In genomic region chr20:54149765-54150264, GRCh38 we compare ENCODE assay signal across 36 cellular contexts. TPM values are rescaled to one million over a fixed set of nuclear protein-coding genes. Genes with fewer than 3 reads are reported as not detected.
"Had no signal": no experiment of that assay in that cellular context is flagged by ENCODE, and none has a peak within 500 bp of the region (broad histone marks: within the 10 kb centered on the region; RNA-seq: fewer than 3 reads in every experiment).

No MANE protein-coding gene starts in this region.

- H3K27ac Mint-ChIP-seq: activated CD4-positive, alpha-beta memory T cell treated with anti-CD3 and anti-CD28 coated beads for 36 hours; activated CD4-positive, alpha-beta T cell treated with anti-CD3 and anti-CD28 coated beads for 36 hours; activated CD4-positive, alpha-beta T cell treated with anti-CD3 and anti-CD28 coated beads, Interleukin-2, amount 10 ng/mL, durations not matched to agents 24 days and 14 days; activated CD8-positive, alpha-beta memory T cell treated with anti-CD3 and anti-CD28 coated beads, Interleukin-2, amount 10 ng/mL, durations not matched to agents 7 days and 5 days; activated CD8-positive, alpha-beta T cell treated with anti-CD3 and anti-CD28 coated beads, Interleukin-2, amount 10 ng/mL, durations not matched to agents 7 days and 5 days; activated naive CD4-positive, alpha-beta T cell treated with anti-CD3 and anti-CD28 coated beads for 36 hours; activated naive CD4-positive, alpha-beta T cell treated with anti-CD3 and anti-CD28 coated beads, Interleukin-2, amount 50 U/mL, for 24 hours; activated naive CD8-positive, alpha-beta T cell treated with anti-CD3 and anti-CD28 coated beads for 36 hours; activated naive CD8-positive, alpha-beta T cell treated with anti-CD3 and anti-CD28 coated beads, Interleukin-2, amount 50 U/mL, for 24 hours; activated T-helper 1 cell treated with anti-CD3 and anti-CD28 coated beads, Interleukin-12 subunit alpha, Interleukin-12 subunit beta, Interleukin-2, Interleukin-4 antibody, amounts not matched to agents 30 ng/mL and 10 ng/mL and 1 ng/mL, durations not matched to agents 14 hours and 24 hours and 36 hours; activated T-helper 2 cell treated with anti-CD3 and anti-CD28 coated beads, Interferon-gamma antibody, Interleukin-2, Interleukin-4, amounts not matched to agents 10 μg/mL and 5 μg/mL and 100 μg/mL, durations not matched to agents 14 hours and 24 hours and 36 hours; dendritic cell treated with granulocyte-macrophage colony-stimulating factor and Interleukin-4, amounts not matched to agents 40 ng/mL and 50 ng/mL, for 4 days; endodermal cell; T-helper 17 cell; T-helper 2 cell treated with Interferon-gamma antibody and Interleukin-4, amounts not matched to agents 5 μg/mL and 100 μg/mL, for 36 hours had no signal

- H3K9me3 Mint-ChIP-seq: activated CD4-positive, alpha-beta memory T cell treated with anti-CD3 and anti-CD28 coated beads for 36 hours; activated CD4-positive, alpha-beta T cell treated with anti-CD3 and anti-CD28 coated beads, Interleukin-2, amount 10 ng/mL, durations not matched to agents 24 days and 14 days; activated naive CD4-positive, alpha-beta T cell treated with anti-CD3 and anti-CD28 coated beads for 36 hours; activated naive CD4-positive, alpha-beta T cell treated with anti-CD3 and anti-CD28 coated beads, Interleukin-2, amount 50 U/mL, for 24 hours; activated naive CD8-positive, alpha-beta T cell treated with anti-CD3 and anti-CD28 coated beads for 36 hours; activated naive CD8-positive, alpha-beta T cell treated with anti-CD3 and anti-CD28 coated beads, Interleukin-2, amount 50 U/mL, for 24 hours; activated T-helper 1 cell treated with anti-CD3 and anti-CD28 coated beads, Interleukin-12 subunit alpha, Interleukin-12 subunit beta, Interleukin-2, Interleukin-4 antibody, amounts not matched to agents 30 ng/mL and 10 ng/mL and 1 ng/mL, durations not matched to agents 14 hours and 24 hours and 36 hours; activated T-helper 2 cell treated with anti-CD3 and anti-CD28 coated beads, Interferon-gamma antibody, Interleukin-2, Interleukin-4, amounts not matched to agents 10 μg/mL and 5 μg/mL and 100 μg/mL, durations not matched to agents 14 hours and 24 hours and 36 hours; dendritic cell treated with granulocyte-macrophage colony-stimulating factor and Interleukin-4, amounts not matched to agents 40 ng/mL and 50 ng/mL, for 4 days; endodermal cell; T-helper 2 cell treated with Interferon-gamma antibody and Interleukin-4, amounts not matched to agents 5 μg/mL and 100 μg/mL, for 36 hours had no signal

- H3K27ac ChIP-seq: adrenal gland, body of pancreas, dorsolateral prefrontal cortex, esophagus muscularis mucosa, foreskin keratinocyte, gastroesophageal sphincter, heart right ventricle had no signal

- H3K4me1 ChIP-seq: adrenal gland, body of pancreas, esophagus muscularis mucosa, gastroesophageal sphincter, heart right ventricle had no signal

- H3K9me3 ChIP-seq: adrenal gland, body of pancreas, esophagus muscularis mucosa, gastroesophageal sphincter, heart right ventricle had no signal

- ATAC-seq: activated CD4-positive, alpha-beta T cell treated with anti-CD3 and anti-CD28 coated beads for 36 hours; activated CD8-positive, alpha-beta memory T cell treated with anti-CD3 and anti-CD28 coated beads, Interleukin-2, amount 10 ng/mL, durations not matched to agents 7 days and 5 days; activated CD8-positive, alpha-beta T cell treated with anti-CD3 and anti-CD28 coated beads, Interleukin-2, amount 10 ng/mL, durations not matched to agents 7 days and 5 days; activated naive CD8-positive, alpha-beta T cell treated with anti-CD3 and anti-CD28 coated beads, Interleukin-2, amount 50 U/mL, for 24 hours; gastroesophageal sphincter; heart right ventricle; T-helper 17 cell had no signal

- H3K27me3 ChIP-seq: body of pancreas, foreskin keratinocyte had no signal

- H3K36me3 ChIP-seq: adrenal gland, esophagus muscularis mucosa, gastroesophageal sphincter, heart right ventricle had no signal

- H3K4me3 Mint-ChIP-seq: activated CD4-positive, alpha-beta memory T cell treated with anti-CD3 and anti-CD28 coated beads for 36 hours; activated CD4-positive, alpha-beta T cell treated with anti-CD3 and anti-CD28 coated beads for 36 hours; activated CD4-positive, alpha-beta T cell treated with anti-CD3 and anti-CD28 coated beads, Interleukin-2, amount 10 ng/mL, durations not matched to agents 24 days and 14 days; activated CD8-positive, alpha-beta memory T cell treated with anti-CD3 and anti-CD28 coated beads, Interleukin-2, amount 10 ng/mL, durations not matched to agents 7 days and 5 days; activated CD8-positive, alpha-beta T cell treated with anti-CD3 and anti-CD28 coated beads, Interleukin-2, amount 10 ng/mL, durations not matched to agents 7 days and 5 days; activated naive CD4-positive, alpha-beta T cell treated with anti-CD3 and anti-CD28 coated beads for 36 hours; activated naive CD4-positive, alpha-beta T cell treated with anti-CD3 and anti-CD28 coated beads, Interleukin-2, amount 50 U/mL, for 24 hours; activated naive CD8-positive, alpha-beta T cell treated with anti-CD3 and anti-CD28 coated beads for 36 hours; activated naive CD8-positive, alpha-beta T cell treated with anti-CD3 and anti-CD28 coated beads, Interleukin-2, amount 50 U/mL, for 24 hours; activated T-helper 1 cell treated with anti-CD3 and anti-CD28 coated beads, Interleukin-12 subunit alpha, Interleukin-12 subunit beta, Interleukin-2, Interleukin-4 antibody, amounts not matched to agents 30 ng/mL and 10 ng/mL and 1 ng/mL, durations not matched to agents 14 hours and 24 hours and 36 hours; dendritic cell treated with granulocyte-macrophage colony-stimulating factor and Interleukin-4, amounts not matched to agents 40 ng/mL and 50 ng/mL, for 4 days; endodermal cell; T-helper 17 cell; T-helper 2 cell treated with Interferon-gamma antibody and Interleukin-4, amounts not matched to agents 5 μg/mL and 100 μg/mL, for 36 hours had no signal

- H3K36me3 Mint-ChIP-seq: activated CD4-positive, alpha-beta memory T cell treated with anti-CD3 and anti-CD28 coated beads for 36 hours; activated CD8-positive, alpha-beta memory T cell treated with anti-CD3 and anti-CD28 coated beads, Interleukin-2, amount 10 ng/mL, durations not matched to agents 7 days and 5 days; activated naive CD4-positive, alpha-beta T cell treated with anti-CD3 and anti-CD28 coated beads, Interleukin-2, amount 50 U/mL, for 24 hours; activated naive CD8-positive, alpha-beta T cell treated with anti-CD3 and anti-CD28 coated beads for 36 hours had no signal

- H3K4me1 Mint-ChIP-seq: activated CD4-positive, alpha-beta T cell treated with anti-CD3 and anti-CD28 coated beads for 36 hours; activated CD4-positive, alpha-beta T cell treated with anti-CD3 and anti-CD28 coated beads, Interleukin-2, amount 10 ng/mL, durations not matched to agents 24 days and 14 days; activated CD8-positive, alpha-beta memory T cell treated with anti-CD3 and anti-CD28 coated beads, Interleukin-2, amount 10 ng/mL, durations not matched to agents 7 days and 5 days; activated naive CD4-positive, alpha-beta T cell treated with anti-CD3 and anti-CD28 coated beads, Interleukin-2, amount 50 U/mL, for 24 hours; activated naive CD8-positive, alpha-beta T cell treated with anti-CD3 and anti-CD28 coated beads for 36 hours; activated naive CD8-positive, alpha-beta T cell treated with anti-CD3 and anti-CD28 coated beads, Interleukin-2, amount 50 U/mL, for 24 hours; endodermal cell; T-helper 17 cell had no signal

- DNase-seq: activated CD4-positive, alpha-beta memory T cell treated with anti-CD3 and anti-CD28 coated beads for 36 hours; activated CD4-positive, alpha-beta T cell treated with anti-CD3 and anti-CD28 coated beads for 36 hours; activated CD4-positive, alpha-beta T cell treated with anti-CD3 and anti-CD28 coated beads, Interleukin-2, amount 10 ng/mL, durations not matched to agents 24 days and 14 days; activated CD4-positive, CD25-positive, alpha-beta regulatory T cell; activated CD4-positive, CD25-positive, alpha-beta regulatory T cell treated with anti-CD3 and anti-CD28 coated beads, Interleukin-2, amount 50 U/mL, for 72 hours; activated CD8-positive, alpha-beta memory T cell treated with anti-CD3 and anti-CD28 coated beads, Interleukin-2, amount 10 ng/mL, durations not matched to agents 7 days and 5 days; activated CD8-positive, alpha-beta memory T cell treated with anti-CD3 and anti-CD28 coated beads, Interleukin-2, amount 50 U/mL, for 4 hours; activated CD8-positive, alpha-beta T cell treated with anti-CD3 and anti-CD28 coated beads, Interleukin-2, amount 10 ng/mL, durations not matched to agents 7 days and 5 days; activated effector memory CD4-positive, alpha-beta T cell treated with anti-CD3 and anti-CD28 coated beads, Interleukin-2, amount 50 U/mL, for 16 hours; activated naive CD4-positive, alpha-beta T cell treated with anti-CD3 and anti-CD28 coated beads for 36 hours; activated naive CD8-positive, alpha-beta T cell treated with anti-CD3 and anti-CD28 coated beads for 36 hours; activated naive CD8-positive, alpha-beta T cell treated with anti-CD3 and anti-CD28 coated beads, Interleukin-2, amount 50 U/mL, for 24 hours; activated T-cell treated with anti-CD3 and anti-CD28 coated beads, Interleukin-2, amount 50 U/mL, for 1 hour; activated T-cell treated with anti-CD3 and anti-CD28 coated beads, Interleukin-2, amount 50 U/mL, for 48 hours; amygdala; aorta; caudate nucleus; dorsolateral prefrontal cortex; effector memory CD4-positive, alpha-beta T cell; endodermal cell; heart right ventricle; T-helper 1 cell; T-helper 17 cell; T1000 had no signal

- H3K4me3 ChIP-seq: adrenal gland, body of pancreas, dorsolateral prefrontal cortex, esophagus muscularis mucosa, gastroesophageal sphincter, heart right ventricle had no signal

RNA-seq across cellular contexts. Expression of gene CYP24A1, which starts 24.0 kb away (rescaled TPM):
- total RNA-seq: activated CD4-positive, alpha-beta T cell treated with anti-CD3 and anti-CD28 coated beads, Interleukin-2, amount 10 ng/mL, durations not matched to agents 24 days and 14 days; activated CD8-positive, alpha-beta memory T cell treated with anti-CD3 and anti-CD28 coated beads, Interleukin-2, amount 10 ng/mL, durations not matched to agents 7 days and 5 days; activated CD8-positive, alpha-beta T cell treated with anti-CD3 and anti-CD28 coated beads, Interleukin-2, amount 10 ng/mL, durations not matched to agents 7 days and 5 days; activated naive CD4-positive, alpha-beta T cell treated with anti-CD3 and anti-CD28 coated beads for 36 hours; activated naive CD8-positive, alpha-beta T cell treated with anti-CD3 and anti-CD28 coated beads for 36 hours; activated T-helper 1 cell treated with anti-CD3 and anti-CD28 coated beads, Interleukin-12 subunit alpha, Interleukin-12 subunit beta, Interleukin-2, Interleukin-4 antibody, amounts not matched to agents 30 ng/mL and 10 ng/mL and 1 ng/mL, durations not matched to agents 14 hours and 24 hours and 36 hours; activated T-helper 2 cell treated with anti-CD3 and anti-CD28 coated beads, Interferon-gamma antibody, Interleukin-2, Interleukin-4, amounts not matched to agents 10 μg/mL and 5 μg/mL and 100 μg/mL, durations not matched to agents 14 hours and 24 hours and 36 hours; adrenal gland; aorta; body of pancreas; chondrocyte; esophagus muscularis mucosa; glomerular endothelial cell; heart right ventricle had no signal
- polyA plus RNA-seq: aorta, heart right ventricle had no signal
